ENCODE assay signal across 8 cellular contexts in the genomic region with DNA sequence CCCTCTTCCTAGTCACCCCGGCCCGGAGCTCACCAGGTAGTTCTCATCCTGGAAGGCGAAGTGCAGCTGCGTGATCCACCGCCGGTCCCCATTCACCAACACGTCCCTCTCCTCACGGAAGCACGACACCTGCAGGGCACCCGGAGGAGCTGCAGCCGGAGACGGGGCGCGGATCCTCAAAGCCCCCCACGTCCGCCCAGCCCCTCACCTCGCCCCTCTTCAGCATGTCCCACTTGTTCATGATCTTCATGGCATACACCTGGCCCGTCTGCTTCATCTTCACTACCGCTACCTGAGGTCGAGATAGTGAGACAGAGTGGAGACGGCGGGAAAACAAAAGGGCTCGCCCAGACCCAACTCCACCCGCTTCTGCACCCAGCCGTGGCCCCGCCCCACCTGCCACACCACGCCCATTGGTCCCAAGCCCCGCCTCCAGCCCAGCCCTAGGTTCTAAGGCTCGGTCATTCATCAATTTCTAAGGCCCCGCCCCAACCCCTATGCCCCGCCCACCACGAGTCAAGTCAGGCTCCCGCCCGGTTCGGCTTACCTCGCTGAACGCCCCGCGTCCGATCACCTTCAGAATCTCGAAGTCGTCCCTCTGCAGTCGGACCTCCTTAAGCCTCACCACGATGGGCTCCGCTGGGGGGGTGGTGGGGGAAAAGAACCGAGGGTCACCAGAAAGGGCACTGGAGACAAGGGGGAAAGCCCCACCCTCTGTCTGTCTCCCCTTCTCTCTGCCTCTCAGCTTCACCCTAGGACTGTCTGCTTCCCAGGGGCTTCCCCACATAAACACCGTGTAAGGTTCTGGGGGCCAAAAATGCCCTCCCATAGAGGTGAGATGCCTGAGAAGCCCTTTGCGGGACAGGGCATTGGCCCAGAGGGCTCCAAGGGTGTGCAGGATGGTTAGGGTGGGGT. TPM values are rescaled to one million over a fixed set of nuclear protein-coding genes. Genes with fewer than 3 reads are reported as not detected.
A peak's percentile ranks its signal among the peaks of the same experiment; 100 is the strongest.
DNase-seq lines count a peak whose midpoint lies in the region; ATAC-seq and TF ChIP-seq lines count a peak whose summit lies in the region.

No MANE protein-coding gene starts in this region.

- H3K4me1 ChIP-seq in NT2/D1 (ENCODE audit: insufficient read depth, insufficient read length) = peaks cover 24% of the 10 kb centered on the region
- peaks cover 17% of the 10 kb centered on the region for H3K4me1 ChIP-seq in ovary (ENCODE audit: insufficient read depth)

- TF ChIP-seq POLR2A in ovary (IDR thresholded peaks at IDR 0.05) = no peak

- no peaks in the 10 kb centered on the region for H3K27me3 ChIP-seq in NT2/D1 (ENCODE audit: insufficient read depth, insufficient read length)
- H3K27me3 ChIP-seq in ovary = no peaks in the 10 kb centered on the region

- peak overlapping the region; percentile 61 for H3K27ac ChIP-seq in 22Rv1
- H3K27ac ChIP-seq in ovary = peak overlapping the region in 1 of 2 donors; percentile 12

- peaks cover 20% of the 10 kb centered on the region for H3K4me1 Mint-ChIP-seq in type B pancreatic cell (ENCODE audit: unreplicated experiment)

- peak overlapping the region; percentile 28 for H3K4me3 ChIP-seq in NT2/D1 (ENCODE audit: insufficient read length, low read depth)
- peak overlapping the region in 1 of 2 donors; percentile 92 for H3K4me3 ChIP-seq in foreskin fibroblast (ENCODE audit: low read depth in 1 of 2, low read length in 2 of 2)
- H3K4me3 ChIP-seq in ovary = peak overlapping the region; percentile 50

- intact Hi-C loops in ovary (cut with DNase I) = loop anchor here in 1 of 4 donors (5.0 kb wide), 1 partner anchor 272 kb away; a partner anchor contains a TSS

- WGBS in ovary, 3 donors = 13 to 15% (median 15%) methylated on average over 48 of the region's 48 CpGs

- peaks cover 42% of the 10 kb centered on the region for H3K36me3 ChIP-seq in NT2/D1 (ENCODE audit: insufficient read depth, insufficient read length, low read length)
- H3K36me3 ChIP-seq in ovary = no peaks in the 10 kb centered on the region

- no peaks in the 10 kb centered on the region for H3K27me3 Mint-ChIP-seq in type B pancreatic cell

- no peak for TF ChIP-seq EP300 in ovary (IDR thresholded peaks at IDR 0.05)

- H3K36me3 Mint-ChIP-seq in type B pancreatic cell = peaks cover 11% of the 10 kb centered on the region

- peak overlapping the region; percentile 85 for H3K4me3 Mint-ChIP-seq in type B pancreatic cell

- peak overlapping the region; percentile 32 for H3K9ac ChIP-seq in NT2/D1 (ENCODE audit: insufficient read length, low read depth)

- DNase-seq in NT2/D1 (ENCODE audit: low read depth, low spot score) (no peak), foreskin fibroblast (peak; percentile 38 to 68), ovary (peak; percentile 90 to 97 (median 95)), type B pancreatic cell (ENCODE audit: extremely low spot score, unreplicated experiment) (peak; percentile 89)
- DNase-seq in activated T-cell treated with anti-CD3 and anti-CD28 coated beads, Interleukin-2, amount 50 U/mL, for 48 hours = peak; percentile 99

- peak overlapping the region; percentile 81 for H3K27ac Mint-ChIP-seq in type B pancreatic cell

- TF ChIP-seq CTCF in 22Rv1 (IDR thresholded peaks at IDR 0.05) (peak; percentile 90), foreskin fibroblast (IDR thresholded peaks at IDR 0.05; ENCODE audit: low read depth, low read length) (peak; percentile 6), ovary (IDR thresholded peaks at IDR 0.05) (peak; percentile 49 to 68 (median 60)), type B pancreatic cell (conservative IDR thresholded peaks at IDR 0.05) (peak; percentile 77)

- no peaks in the 10 kb centered on the region for H3K9me3 Mint-ChIP-seq in type B pancreatic cell

- H3K9me3 ChIP-seq in NT2/D1 (ENCODE audit: insufficient read depth, low read length) (no peaks in the 10 kb centered on the region), ovary (no peaks in the 10 kb centered on the region)

- ATAC-seq in GM19025 (IDR thresholded peaks at IDR 0.05; ENCODE audit: low read depth, unreplicated experiment) (peak; percentile 86), HG03460 (IDR thresholded peaks at IDR 0.05; ENCODE audit: unreplicated experiment) (peak; percentile 78)

RNA-seq across cellular contexts. Expression of a gene that starts 2.8 kb away (rescaled TPM):
- total RNA-seq in ovary = 100 to 1,000 TPM in 2 of 7 donors, 10 to 100 TPM in 5; 21.0 to 105 (median 62.5) TPM
- 10 to 100 TPM; 24.3 to 56.7 TPM for polyA plus RNA-seq in ovary
- 42.5 and 97.7 TPM in 2 replicates for total RNA-seq in type B pancreatic cell (ENCODE audit: low replicate concordance)

RNA-seq across cellular contexts. Expression of a gene that starts 10.4 kb away (rescaled TPM):
- total RNA-seq in ovary (10 to 100 TPM; 21.0 to 64.4 (median 44.4) TPM), type B pancreatic cell (ENCODE audit: low replicate concordance) (19.7 and 38.0 TPM in 2 replicates)
- 10 to 100 TPM in 1 of 2 donors, 1 to 10 TPM in 1; 5.4 to 43.5 TPM for polyA plus RNA-seq in ovary

RNA-seq across cellular contexts. Expression of a gene that starts 13.2 kb away (rescaled TPM):
- total RNA-seq in ovary (10 to 100 TPM; 28.4 to 85.4 (median 61.1) TPM), type B pancreatic cell (ENCODE audit: low replicate concordance) (56.3 and 94.0 TPM in 2 replicates)
- polyA plus RNA-seq in ovary = 10 to 100 TPM; 11.4 to 33.9 TPM

RNA-seq across cellular contexts. Expression of a gene that starts 35.6 kb away (rescaled TPM):
- total RNA-seq in ovary = under 1 TPM in 2 of 7 donors, not detected in 5; 0.13 to 0.15 TPM
- polyA plus RNA-seq in ovary = not detected
- total RNA-seq in type B pancreatic cell (ENCODE audit: low replicate concordance) = 0.19 and 0.26 TPM in 2 replicates

RNA-seq across cellular contexts. Expression of a gene that starts 46.2 kb away (rescaled TPM):
- total RNA-seq in ovary (not detected), type B pancreatic cell (ENCODE audit: low replicate concordance) (not detected in 2 replicates)
- not detected for polyA plus RNA-seq in ovary

Comparison
In these comparisons a context has a peak if more than half of its experiments do, and no peak if none do; other contexts are left out.
1. CTCF ChIP-seq: peak in every context shown above with its lines; median percentile 90 in 22Rv1; 77 in type B pancreatic cell; 60 in ovary; 6 in foreskin fibroblast.